In genomic region chr3:177447938-177448337, GRCh38 we compare ENCODE assay signal across 15 cellular contexts.
DNase-seq lines count a peak whose midpoint lies in the region; ATAC-seq and TF ChIP-seq lines count a peak whose summit lies in the region.
"Had no signal": no experiment of that assay in that cellular context is flagged by ENCODE, and none has a peak within 500 bp of the region (broad histone marks: within the 10 kb centered on the region; RNA-seq: fewer than 3 reads in every experiment).

No MANE protein-coding gene starts in this region.

- H4K20me1 ChIP-seq in H9 (ENCODE audit: control insufficient read depth, insufficient read depth, insufficient read length), result no peaks in the 10 kb centered on the region
- H4K20me1 ChIP-seq: BLaER1 treated with 17β-estradiol and CSF1 and Interleukin-3, amounts not matched to agents 10 nM and 100 nM had no signal

- no peak overlapping the region for H3K18ac ChIP-seq in H9 (ENCODE audit: insufficient read length, low read depth, low read length)

- TF ChIP-seq EP300 in esophagus muscularis mucosa (IDR thresholded peaks at IDR 0.05) (no peak), sigmoid colon (IDR thresholded peaks at IDR 0.05) (no peak)

- H3K9ac ChIP-seq in H9 (ENCODE audit: extremely low read depth, insufficient read length, low read length), result no peak overlapping the region
- H3K9ac ChIP-seq: BLaER1 treated with 17β-estradiol and CSF1 and Interleukin-3, amounts not matched to agents 10 nM and 100 nM had no signal

- H3K9me3 ChIP-seq in HEK293 (ENCODE audit: control insufficient read depth, insufficient read depth, low read depth, low read length), result no peaks in the 10 kb centered on the region
- no peaks in the 10 kb centered on the region for H3K9me3 ChIP-seq in esophagus muscularis mucosa
- H3K9me3 ChIP-seq in sigmoid colon, result no peaks in the 10 kb centered on the region
- no peaks in the 10 kb centered on the region for H3K9me3 ChIP-seq in H9 (ENCODE audit: control insufficient read depth, low read depth, low read length)
- H3K9me3 ChIP-seq: heart right ventricle, ovary had no signal

- no peak for ATAC-seq in GM18517 (IDR thresholded peaks at IDR 0.05; ENCODE audit: unreplicated experiment)
- ATAC-seq: heart right ventricle had no signal

- H3K4me3 Mint-ChIP-seq in H9, result no peak overlapping the region
- H3K4me3 Mint-ChIP-seq: memory B cell had no signal

- H3K27me3 ChIP-seq in esophagus muscularis mucosa (no peaks in the 10 kb centered on the region), sigmoid colon (no peaks in the 10 kb centered on the region), H9 (ENCODE audit: insufficient read depth, low read length) (no peaks in the 10 kb centered on the region)
- H3K27me3 ChIP-seq: BLaER1 treated with 17β-estradiol and CSF1 and Interleukin-3, amounts not matched to agents 10 nM and 100 nM; heart right ventricle; ovary had no signal

- POLR2A ChIA-PET in HEK293 (lab: Yijun Ruan, JAX), result no interaction called here

- no peak overlapping the region for H3T11ph ChIP-seq in H9 (ENCODE audit: low read length)

- no peak overlapping the region for H2BK15ac ChIP-seq in H9 (ENCODE audit: low read depth, low read length)

- DNase-seq in NCI-H2196 (lab: John Stamatoyannopoulos, UW; ENCODE audit: unreplicated experiment), result peak; percentile 69
- DNase-seq in esophagus muscularis mucosa (ENCODE audit: extremely low spot score), result no peak
- peak; percentile 69 for DNase-seq in sigmoid colon
- no peak for DNase-seq in activated effector memory CD4-positive, alpha-beta T cell treated with anti-CD3 and anti-CD28 coated beads, Interleukin-2, amount 50 U/mL, for 16 hours
- DNase-seq in H9, result no peak
- no peak for DNase-seq in H4 (ENCODE audit: low spot score)
- DNase-seq: activated CD4-positive, alpha-beta T cell treated with anti-CD3 and anti-CD28 coated beads for 1 hour; heart right ventricle; ovary; stimulated activated CD4-positive, alpha-beta T cell treated with anti-CD3 and anti-CD28 coated beads, Interleukin-2, amount 100 ng/mL, for 24 hours; stimulated activated naive CD4-positive, alpha-beta T cell treated with Interleukin-2 at 50 U/mL for 16 hours had no signal

- no peak overlapping the region for H3K14ac ChIP-seq in H9 (ENCODE audit: insufficient read depth, low read length)

- H2BK120ac ChIP-seq in H9 (ENCODE audit: low read depth, low read length, poor library complexity, severe bottlenecking), result no peak overlapping the region

- no peaks in the 10 kb centered on the region for H3K27me3 Mint-ChIP-seq in H9 (ENCODE audit: low read depth)
- H3K27me3 Mint-ChIP-seq: memory B cell had no signal

- no peak for TF ChIP-seq POLR2A in esophagus muscularis mucosa (IDR thresholded peaks at IDR 0.05; ENCODE audit: low read depth)
- TF ChIP-seq POLR2A in sigmoid colon (IDR thresholded peaks at IDR 0.05), result no peak

- H3K4me3 ChIP-seq in HEK293 (ENCODE audit: low read depth, low read length), result no peak overlapping the region
- H3K4me3 ChIP-seq in esophagus muscularis mucosa, result no peak overlapping the region
- no peak overlapping the region for H3K4me3 ChIP-seq in sigmoid colon
- H3K4me3 ChIP-seq: BLaER1 treated with 17β-estradiol and CSF1 and Interleukin-3, amounts not matched to agents 10 nM and 100 nM; heart right ventricle; ovary had no signal

- H4K91ac ChIP-seq in H9 (ENCODE audit: insufficient read length, low read depth, low read length), result no peak overlapping the region

- H2AFZ ChIP-seq in H9 (ENCODE audit: low read length), result no peak overlapping the region

- H2BK5ac ChIP-seq in H9 (ENCODE audit: insufficient read length, low read length), result no peak overlapping the region

- no peaks in the 10 kb centered on the region for H3K4me1 Mint-ChIP-seq in H9

- CTCF ChIA-PET in HEK293 (lab: Yijun Ruan, JAX), result no interaction called here

- H3K36me3 Mint-ChIP-seq in H9 (ENCODE audit: insufficient read depth in 1 of 3, low read depth in 3 of 3), result no peaks in the 10 kb centered on the region
- H3K36me3 Mint-ChIP-seq: memory B cell had no signal

- H3K23me2 ChIP-seq in H9 (ENCODE audit: insufficient read length, low read depth, low read length, poor library complexity, severe bottlenecking), result no peaks in the 10 kb centered on the region

- no peak overlapping the region for H3K23ac ChIP-seq in H9 (ENCODE audit: insufficient read length, low read depth, low read length)

- H3K4ac ChIP-seq in H9 (ENCODE audit: low read depth, low read length), result no peak overlapping the region

- H4K5ac ChIP-seq in H9 (ENCODE audit: insufficient read length, low read depth, low read length), result no peak overlapping the region

- H3K79me2 ChIP-seq in H9 (ENCODE audit: insufficient read depth, low read length), result no peaks in the 10 kb centered on the region

- no peak overlapping the region for H3K4me2 ChIP-seq in H9 (ENCODE audit: insufficient read depth, insufficient read length, low read length)
- H3K4me2 ChIP-seq: BLaER1 treated with 17β-estradiol and CSF1 and Interleukin-3, amounts not matched to agents 10 nM and 100 nM had no signal

- H3K36me3 ChIP-seq in HEK293 (ENCODE audit: control insufficient read depth in 2 of 2, insufficient read depth in 1 of 2, low read length in 2 of 2), result no peaks in the 10 kb centered on the region
- H3K36me3 ChIP-seq in esophagus muscularis mucosa, result no peaks in the 10 kb centered on the region
- no peaks in the 10 kb centered on the region for H3K36me3 ChIP-seq in sigmoid colon
- H3K36me3 ChIP-seq: BLaER1 treated with 17β-estradiol and CSF1 and Interleukin-3, amounts not matched to agents 10 nM and 100 nM; heart right ventricle; ovary had no signal

- no peaks in the 10 kb centered on the region for H3K79me1 ChIP-seq in H9 (ENCODE audit: insufficient read depth, low read depth, low read length, poor library complexity, severe bottlenecking)

- H3K27ac ChIP-seq in HEK293 (ENCODE audit: extremely low read depth, low read depth, low read length), result no peak overlapping the region
- peak overlapping the region; percentile 73 to 85 (median 83) for H3K27ac ChIP-seq in esophagus muscularis mucosa (replicated peaks in 1 of 4)
- H3K27ac ChIP-seq in sigmoid colon, result peak overlapping the region; percentile 69 to 88 (median 76)
- no peak overlapping the region for H3K27ac ChIP-seq in H9 (ENCODE audit: insufficient read length, low read depth, low read length)
- H3K27ac ChIP-seq: BLaER1 treated with 17β-estradiol and CSF1 and Interleukin-3, amounts not matched to agents 10 nM and 100 nM; heart right ventricle; ovary had no signal

- TF ChIP-seq CTCF in HEK293 (tag by site-specific recombination; IDR thresholded peaks at IDR 0.05), result no peak
- TF ChIP-seq CTCF in esophagus muscularis mucosa (IDR thresholded peaks at IDR 0.05), result no peak
- no peak for TF ChIP-seq CTCF in sigmoid colon (IDR thresholded peaks at IDR 0.05)
- TF ChIP-seq CTCF in H9 (conservative IDR thresholded peaks at IDR 0.05), result no peak

- no peaks in the 10 kb centered on the region for H3K9me3 Mint-ChIP-seq in H9
- H3K9me3 Mint-ChIP-seq: memory B cell had no signal

- no peak overlapping the region for H3K27ac Mint-ChIP-seq in H9
- H3K27ac Mint-ChIP-seq: memory B cell had no signal

- H3K56ac ChIP-seq in H9 (ENCODE audit: insufficient read length, low read depth, low read length), result no peak overlapping the region

- no peak overlapping the region for H4K8ac ChIP-seq in H9 (replicated peaks; ENCODE audit: insufficient read length, low read depth, low read length)

- H2BK20ac ChIP-seq in H9 (ENCODE audit: low read depth, low read length, poor library complexity, severe bottlenecking), result no peak overlapping the region

- intact Hi-C loops in esophagus muscularis mucosa (cut with DNase I) (no loop called here), sigmoid colon (cut with DNase I) (loop anchor here (5.0 to 10.0 kb wide), 2 partner anchors 149 to 877 kb away; no protein-coding TSS in a partner anchor)

- 57% methylated on average over 3 of the region's 3 CpGs for WGBS in esophagus muscularis mucosa
- WGBS in sigmoid colon, 2 donors, result 16 to 61% methylated on average over 3 of the region's 3 CpGs
- WGBS in H9 (ENCODE audit: extremely low coverage, insufficient read length, low lambda C conversion rate), result no CpG with 5 or more reads among the region's 3 CpGs

- H3K4me1 ChIP-seq in HEK293 (ENCODE audit: control insufficient read depth, insufficient read depth, low read length), result no peaks in the 10 kb centered on the region
- H3K4me1 ChIP-seq in esophagus muscularis mucosa, result peaks cover 15 to 91% (median 79%) of the 10 kb centered on the region in 4 donors
- peaks cover 0 to 79% (median 59%) of the 10 kb centered on the region in 4 donors for H3K4me1 ChIP-seq in sigmoid colon
- no peaks in the 10 kb centered on the region for H3K4me1 ChIP-seq in H9 (ENCODE audit: insufficient read depth, low read length)

- no peak overlapping the region for H2BK12ac ChIP-seq in H9 (ENCODE audit: insufficient read length, low read depth, low read length)

- H2AK5ac ChIP-seq in H9 (ENCODE audit: insufficient read length, low read length), result no peak overlapping the region

TF ChIP-seq in HEK293, 187 proteins besides CTCF, POLR2A, EP300 and RAD21:
- TF ChIP-seq ELK4 (IDR thresholded peaks at IDR 0.05; ENCODE audit: borderline replicate concordance, low read depth, low read length), result no peak
- TF ChIP-seq KLF17 (tag by site-specific recombination; IDR thresholded peaks at IDR 0.05), result no peak
- TF ChIP-seq ZNF341 (tag by site-specific recombination; IDR thresholded peaks at IDR 0.05; ENCODE audit: low read depth), result peak; percentile 52
- no peak for TF ChIP-seq ZSCAN16 (tag by site-specific recombination; IDR thresholded peaks at IDR 0.05)
- TF ChIP-seq GLIS1 (tag by site-specific recombination; IDR thresholded peaks at IDR 0.05), result peak; percentile 16; the same call in 1 of the 2 replicates

Comparison
In these comparisons a context has a peak if more than half of its experiments do, and no peak if none do; other contexts are left out.
1. H3K27ac ChIP-seq: peak in esophagus muscularis mucosa (4 of 4) and sigmoid colon (4 of 4); none in HEK293 (single experiment) and H9 (single experiment).
2. DNase-seq: peak in NCI-H2196 (single experiment) and sigmoid colon (single experiment); none in esophagus muscularis mucosa (single experiment), activated effector memory CD4-positive, alpha-beta T cell treated with anti-CD3 and anti-CD28 coated beads, Interleukin-2, amount 50 U/mL, for 16 hours (single experiment), H9 (single experiment) and H4 (single experiment).